Comparison of ENCODE assay signal across 16 cellular contexts in the genomic region with DNA sequence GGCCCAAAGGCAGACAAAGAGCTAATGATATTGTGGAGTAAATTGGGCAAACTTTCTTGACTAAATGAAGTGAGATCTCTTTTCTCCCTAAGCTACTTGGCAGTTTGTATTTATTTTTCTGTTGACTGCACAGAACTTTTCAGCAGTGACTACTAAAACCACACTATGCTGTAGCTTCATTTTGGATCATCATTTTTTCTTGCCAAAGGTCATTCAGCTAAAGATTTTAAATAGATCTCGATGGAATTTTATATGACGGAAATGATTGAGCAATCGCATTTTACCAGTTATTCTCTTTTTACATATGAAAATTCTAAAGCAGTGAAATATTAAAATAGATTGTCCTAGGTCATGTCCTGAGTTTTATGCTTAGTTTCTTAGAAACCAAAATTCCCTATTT.
DNase-seq lines count a peak whose midpoint lies in the region; ATAC-seq and TF ChIP-seq lines count a peak whose summit lies in the region.
"Had no signal": no experiment of that assay in that cellular context is flagged by ENCODE, and none has a peak within 500 bp of the region (broad histone marks: within the 10 kb centered on the region; RNA-seq: fewer than 3 reads in every experiment).

No MANE protein-coding gene starts in this region.

- H2BK15ac ChIP-seq in mesenchymal stem cell (ENCODE audit: low read depth, poor library complexity, severe bottlenecking): no peak overlapping the region

- H3K27me3 ChIP-seq in Panc1 (ENCODE audit: control insufficient read depth, insufficient read depth, low read length) (no peaks in the 10 kb centered on the region), mesenchymal stem cell (ENCODE audit: control insufficient read depth in 1 of 2, insufficient read depth in 1 of 2, low read length in 2 of 2) (no peaks in the 10 kb centered on the region), subcutaneous abdominal adipose tissue (ENCODE audit: control insufficient read depth in 5 of 5, insufficient read depth in 4 of 5, low read length in 5 of 5) (no peaks in the 10 kb centered on the region), right lobe of liver (no peaks in the 10 kb centered on the region)
- H3K27me3 ChIP-seq: BE2C had no signal

- no peak overlapping the region for H3K4me2 ChIP-seq in mesenchymal stem cell (ENCODE audit: low read length, poor library complexity, severe bottlenecking)

- no peak overlapping the region for H4K91ac ChIP-seq in mesenchymal stem cell (ENCODE audit: low read length)

- H3K18ac ChIP-seq in mesenchymal stem cell (ENCODE audit: low read depth in 1 of 2, low read length in 2 of 2): no peak overlapping the region

- H3K9ac ChIP-seq in mesenchymal stem cell (ENCODE audit: low read length): peak overlapping the region; percentile 52
- H3K9ac ChIP-seq in subcutaneous abdominal adipose tissue (ENCODE audit: low read length in 5 of 5): no peak overlapping the region
- H3K9ac ChIP-seq: GM23248 had no signal

- WGBS in mesenchymal stem cell: 100% methylated on average over 1 of the region's 3 CpGs
- 80% methylated on average over 3 of the region's 3 CpGs for WGBS in right lobe of liver (ENCODE audit: insufficient coverage, low coverage, low lambda C conversion rate, missing lambda C conversion rate)

- no peak for TF ChIP-seq CTCF in Panc1 (IDR thresholded peaks at IDR 0.05)
- no peak for TF ChIP-seq CTCF in right lobe of liver (IDR thresholded peaks at IDR 0.05)

- no peak overlapping the region for H2AFZ ChIP-seq in mesenchymal stem cell (ENCODE audit: low read depth, low read length)
- H2AFZ ChIP-seq: GM23248 had no signal

- TF ChIP-seq POLR2A in right lobe of liver (IDR thresholded peaks at IDR 0.05): no peak

- no peak overlapping the region for H2BK5ac ChIP-seq in mesenchymal stem cell (ENCODE audit: low read depth, low read length, poor library complexity, severe bottlenecking)

- peak overlapping the region; percentile 10; the same call in 1 of the 2 replicates for H3K27ac ChIP-seq in Panc1 (ENCODE audit: low read length)
- no peak overlapping the region for H3K27ac ChIP-seq in mesenchymal stem cell (ENCODE audit: low read length, poor library complexity, severe bottlenecking)
- H3K27ac ChIP-seq in subcutaneous abdominal adipose tissue (ENCODE audit: low read depth, low read length): peak overlapping the region; percentile 45
- H3K27ac ChIP-seq in right lobe of liver: no peak overlapping the region
- H3K27ac ChIP-seq: GM23248 had no signal

- H2BK12ac ChIP-seq in mesenchymal stem cell (ENCODE audit: low read length in 2 of 2): no peak overlapping the region

- POLR2A ChIA-PET in Panc1 (lab: Charles Lee): no interaction called here
- POLR2A ChIA-PET in HEK293T (lab: Yijun Ruan, JAX): no interaction called here

- no peaks in the 10 kb centered on the region for H3K4me1 ChIP-seq in Panc1 (ENCODE audit: control insufficient read depth, insufficient read depth, low read length)
- H3K4me1 ChIP-seq in mesenchymal stem cell (ENCODE audit: control insufficient read depth, insufficient read depth, low read depth, low read length): no peaks in the 10 kb centered on the region
- H3K4me1 ChIP-seq in subcutaneous abdominal adipose tissue (ENCODE audit: control insufficient read depth in 5 of 5, insufficient read depth in 5 of 5, low read length in 5 of 5): peaks cover 0 to 13% (median 11%) of the 10 kb centered on the region in 5 donors
- H3K4me1 ChIP-seq in right lobe of liver: no peaks in the 10 kb centered on the region
- H3K4me1 ChIP-seq: BE2C, Caco-2, HAP-1 had no signal

- no peak overlapping the region for H3K4ac ChIP-seq in mesenchymal stem cell (ENCODE audit: low read depth in 1 of 2, low read length in 2 of 2)

- CTCF ChIA-PET in Panc1 (lab: Charles Lee): no interaction called here
- CTCF ChIA-PET in HEK293T (lab: Yijun Ruan, JAX): interaction anchor here (0.6 kb wide), 1 partner anchor 271 kb away, joined by 3 read pairs; no protein-coding TSS in a partner anchor

- H3K9me3 ChIP-seq in Panc1 (ENCODE audit: control insufficient read depth, insufficient read depth, low read depth, low read length) (no peaks in the 10 kb centered on the region), mesenchymal stem cell (ENCODE audit: control insufficient read depth, low read length) (no peaks in the 10 kb centered on the region), subcutaneous abdominal adipose tissue (ENCODE audit: control insufficient read depth in 5 of 5, low read length in 5 of 5) (no peaks in the 10 kb centered on the region), right lobe of liver (no peaks in the 10 kb centered on the region)
- H3K9me3 ChIP-seq: BE2C, Caco-2, HAP-1 had no signal

- no peaks in the 10 kb centered on the region for H3K36me3 ChIP-seq in Panc1 (ENCODE audit: control insufficient read depth, insufficient read depth, low read length)
- H3K36me3 ChIP-seq in mesenchymal stem cell (ENCODE audit: control insufficient read depth in 1 of 2, insufficient read depth in 2 of 2, low read depth in 1 of 2, low read length in 2 of 2): no peaks in the 10 kb centered on the region
- H3K36me3 ChIP-seq in subcutaneous abdominal adipose tissue (ENCODE audit: control insufficient read depth in 5 of 5, insufficient read depth in 5 of 5, low read length in 5 of 5): no peaks in the 10 kb centered on the region
- no peaks in the 10 kb centered on the region for H3K36me3 ChIP-seq in right lobe of liver
- H3K36me3 ChIP-seq: BE2C, HAP-1 had no signal

- no peak overlapping the region for H3K23ac ChIP-seq in mesenchymal stem cell (ENCODE audit: low read length in 2 of 2)

- no peak for DNase-seq in Panc1 (ENCODE audit: low read depth, low spot score)
- peak; percentile 35 for DNase-seq in fibroblast of gingiva (ENCODE audit: low read depth)
- no peak for DNase-seq in mesenchymal stem cell
- no peak for DNase-seq in HEK293T (ENCODE audit: extremely low spot score)
- DNase-seq in right lobe of liver: no peak
- DNase-seq in A172 (ENCODE audit: low spot score): no peak
- DNase-seq: ACHN; C1 segment of cervical spinal cord; Caco-2; CD4-positive, CD25-positive, alpha-beta regulatory T cell; CD8-positive, alpha-beta memory T cell; GM23248; HFFc6 had no signal

- H3K4me3 ChIP-seq in Panc1 (ENCODE audit: low read depth in 2 of 2, low read length in 2 of 2): no peak overlapping the region
- H3K4me3 ChIP-seq in mesenchymal stem cell (ENCODE audit: insufficient read depth in 1 of 2, low read depth in 1 of 2, low read length in 2 of 2): no peak overlapping the region
- no peak overlapping the region for H3K4me3 ChIP-seq in subcutaneous abdominal adipose tissue (ENCODE audit: low read depth in 1 of 5, low read length in 5 of 5)
- H3K4me3 ChIP-seq in right lobe of liver: no peak overlapping the region
- H3K4me3 ChIP-seq: GM23248, HAP-1 had no signal

- ATAC-seq in Panc1: no peak
- ATAC-seq in right lobe of liver: no peak

- no peak overlapping the region for H4K8ac ChIP-seq in mesenchymal stem cell (ENCODE audit: low read length)

- no peak overlapping the region for H2BK120ac ChIP-seq in mesenchymal stem cell (ENCODE audit: low read depth, low read length)

- no TSS peak for BruUV-seq in Panc1 (replicated peaks; lab: Mats Ljungman, UMichigan)

- in situ Hi-C loops in Panc1 (cut with HindIII; ENCODE audit: low pct_unique_long_range_greater_than_20kb, low sequenced_read_pairs): no loop called here

- intact Hi-C loops in Panc1 (cut with micrococcal nuclease; ENCODE audit: unreplicated experiment): no loop called here
- intact Hi-C loops in right lobe of liver (cut with DNase I): no loop called here

- no peak overlapping the region for H3K14ac ChIP-seq in mesenchymal stem cell (ENCODE audit: low read length in 2 of 2)

- H3K79me1 ChIP-seq in mesenchymal stem cell (replicated peaks; ENCODE audit: low read length, poor library complexity, severe bottlenecking): no peaks in the 10 kb centered on the region

- H2AK5ac ChIP-seq in mesenchymal stem cell (ENCODE audit: low read length, severe bottlenecking): no peak overlapping the region

TF ChIP-seq in HEK293T, 16 proteins besides CTCF, POLR2A, EP300 and RAD21:
- no peak for TF ChIP-seq SUZ12 (IDR thresholded peaks at IDR 0.05)
- no peak for TF ChIP-seq HDGF (IDR thresholded peaks at IDR 0.05; ENCODE audit: borderline replicate concordance)
- TF ChIP-seq CTBP1 (IDR thresholded peaks at IDR 0.05; ENCODE audit: borderline replicate concordance): no peak
- TF ChIP-seq ZNF384 (IDR thresholded peaks at IDR 0.05): no peak
- no peak for TF ChIP-seq SP1 (IDR thresholded peaks at IDR 0.05)
- TF ChIP-seq LEF1 (IDR thresholded peaks at IDR 0.05; ENCODE audit: borderline replicate concordance): no peak
- TF ChIP-seq ELF4 (IDR thresholded peaks at IDR 0.05): no peak
- TF ChIP-seq BHLHE40 (IDR thresholded peaks at IDR 0.05; ENCODE audit: borderline replicate concordance): no peak
- TF ChIP-seq ARNT (IDR thresholded peaks at IDR 0.05): no peak
- no peak for TF ChIP-seq L3MBTL2 (conservative IDR thresholded peaks at IDR 0.05)
- no peak for TF ChIP-seq FOXK2 (IDR thresholded peaks at IDR 0.05)
- no peak for TF ChIP-seq TARDBP (IDR thresholded peaks at IDR 0.05)
TF ChIP-seq in HEK293T: peak in this region for 0.

Comparison
In these comparisons a context has a peak if more than half of its experiments do, and no peak if none do; other contexts are left out.
1. H3K27ac ChIP-seq: peak in Panc1 (single experiment) and subcutaneous abdominal adipose tissue (single experiment); none in mesenchymal stem cell (single experiment) and right lobe of liver (0 of 3).